1 cellular context compared by ENCODE assay signal in genomic region chr17:56833812-56834379, GRCh38.
TF ChIP-seq lines count a peak whose summit lies in the region.

TSS of gene C17orf67 (minus strand) at chr17:56833920. CDS start at chr17:56815810, 18,110 bp downstream.
TSS of gene DGKE (plus strand) at chr17:56834151. CDS start at chr17:56834796, 645 bp downstream.

TF ChIP-seq in H1, 55 proteins besides CTCF, POLR2A, EP300 and RAD21:
- TF ChIP-seq KDM1A (IDR thresholded peaks at IDR 0.05; ENCODE audit: borderline replicate concordance, low read length) (0 out of 2 replicates have a peak, but pooled peaks have one; percentile 24), ATF3 (IDR thresholded peaks at IDR 0.05; ENCODE audit: insufficient read depth, low read depth, low read length) (no peak), TAF1 (IDR thresholded peaks at IDR 0.05; ENCODE audit: low read depth, low read length) (peak; percentile 8), SIX5 (IDR thresholded peaks at IDR 0.05; ENCODE audit: low read depth, low read length) (no peak), TCF12 (IDR thresholded peaks at IDR 0.05; ENCODE audit: low read depth, low read length) (no peak), CEBPB (IDR thresholded peaks at IDR 0.05; ENCODE audit: low read depth, low read length) (no peak), GABPA (IDR thresholded peaks at IDR 0.05; ENCODE audit: borderline replicate concordance, insufficient read depth, low read length) (no peak), CHD1 (IDR thresholded peaks at IDR 0.05; ENCODE audit: low read depth, low read length) (no peak), USF2 (IDR thresholded peaks at IDR 0.05; ENCODE audit: low read length) (no peak), RBBP5 (IDR thresholded peaks at IDR 0.05; ENCODE audit: borderline replicate concordance, low read depth, low read length) (peak; percentile 94; the same call in 1 of the 2 replicates), ZNF274 (IDR thresholded peaks at IDR 0.05; ENCODE audit: borderline replicate concordance, extremely low read depth, low read length) (no peak), MAX (IDR thresholded peaks at IDR 0.05) (peak; percentile 78), CBX5 (IDR thresholded peaks at IDR 0.05; ENCODE audit: low read depth, low read length) (no peak), RXRA (IDR thresholded peaks at IDR 0.05; ENCODE audit: insufficient read depth, low read depth, low read length) (no peak), BRCA1 (IDR thresholded peaks at IDR 0.05; ENCODE audit: low read depth, low read length) (no peak), TEAD4 (IDR thresholded peaks at IDR 0.05; ENCODE audit: low read depth, low read length) (no peak), JUND (IDR thresholded peaks at IDR 0.05; ENCODE audit: low read length) (no peak), TBP (IDR thresholded peaks at IDR 0.05; ENCODE audit: low read depth, low read length) (no peak), EGR1 (IDR thresholded peaks at IDR 0.05; ENCODE audit: borderline replicate concordance, low read depth, low read length) (peak; percentile 60; the same call in 1 of the 2 replicates), CHD2 (IDR thresholded peaks at IDR 0.05; ENCODE audit: low read length) (no peak), PHF8 (conservative IDR thresholded peaks at IDR 0.05; ENCODE audit: low read depth, low read length) (peak; percentile 50), KDM5A (IDR thresholded peaks at IDR 0.05; ENCODE audit: low read length) (no peak), JUN (IDR thresholded peaks at IDR 0.05; ENCODE audit: low read depth, low read length) (no peak), CTBP2 (IDR thresholded peaks at IDR 0.05; ENCODE audit: borderline replicate concordance, insufficient read depth, insufficient read length, low read length) (peak; percentile 27), SUZ12 (IDR thresholded peaks at IDR 0.05; ENCODE audit: low read length) (no peak), KDM4A (IDR thresholded peaks at IDR 0.05; ENCODE audit: low read depth, low read length, severe bottlenecking) (peak; percentile 72), BACH1 (IDR thresholded peaks at IDR 0.05; ENCODE audit: low read length) (peak; percentile 87), POLR2AphosphoS5 (IDR thresholded peaks at IDR 0.05; ENCODE audit: low read depth, low read length) (no peak; the same call in 1 of the 2 replicates), NANOG (IDR thresholded peaks at IDR 0.05; ENCODE audit: insufficient read depth, low read depth, low read length, poor library complexity, severe bottlenecking) (no peak), GTF2F1 (IDR thresholded peaks at IDR 0.05; ENCODE audit: borderline replicate concordance, low read depth, low read length) (no peak), SIN3A (conservative IDR thresholded peaks at IDR 0.05 in 1 of 2, IDR thresholded peaks at IDR 0.05 in 1 of 2; ENCODE audit: low read depth in 1 of 2, low read length in 2 of 2) (peak in 1 of 2 experiments; percentile 63; a peak in 1 of 4 replicates), HDAC2 (IDR thresholded peaks at IDR 0.05; ENCODE audit: borderline replicate concordance in 1 of 2, low read depth in 2 of 2, low read length in 2 of 2) (peak; percentile 55 to 97; a peak in 2 of 4 replicates), RFX5 (IDR thresholded peaks at IDR 0.05; ENCODE audit: borderline replicate concordance, low read depth, low read length) (no peak), SP4 (IDR thresholded peaks at IDR 0.05; ENCODE audit: low read length) (no peak), CBX8 (IDR thresholded peaks at IDR 0.05; ENCODE audit: borderline replicate concordance, low read depth, low read length) (no peak), ASH2L (IDR thresholded peaks at IDR 0.05; ENCODE audit: low read length) (peak; percentile 88), TAF7 (optimal IDR thresholded peaks at IDR 0.05; ENCODE audit: borderline replicate concordance, low read depth, low read length) (peak; percentile 41), EZH2 (IDR thresholded peaks at IDR 0.05; ENCODE audit: low read depth, low read length, severe bottlenecking) (no peak), E2F6 (IDR thresholded peaks at IDR 0.05) (peak; percentile 41), SRF (IDR thresholded peaks at IDR 0.05; ENCODE audit: low read depth, low read length) (no peak), SP2 (IDR thresholded peaks at IDR 0.05; ENCODE audit: low read length) (no peak), POU5F1 (IDR thresholded peaks at IDR 0.05; ENCODE audit: low read depth, low read length) (no peak), NRF1 (IDR thresholded peaks at IDR 0.05; ENCODE audit: low read depth, low read length) (no peak), FOSL1 (IDR thresholded peaks at IDR 0.05; ENCODE audit: insufficient read depth, low read depth, low read length) (no peak)
